In the genomic region with DNA sequence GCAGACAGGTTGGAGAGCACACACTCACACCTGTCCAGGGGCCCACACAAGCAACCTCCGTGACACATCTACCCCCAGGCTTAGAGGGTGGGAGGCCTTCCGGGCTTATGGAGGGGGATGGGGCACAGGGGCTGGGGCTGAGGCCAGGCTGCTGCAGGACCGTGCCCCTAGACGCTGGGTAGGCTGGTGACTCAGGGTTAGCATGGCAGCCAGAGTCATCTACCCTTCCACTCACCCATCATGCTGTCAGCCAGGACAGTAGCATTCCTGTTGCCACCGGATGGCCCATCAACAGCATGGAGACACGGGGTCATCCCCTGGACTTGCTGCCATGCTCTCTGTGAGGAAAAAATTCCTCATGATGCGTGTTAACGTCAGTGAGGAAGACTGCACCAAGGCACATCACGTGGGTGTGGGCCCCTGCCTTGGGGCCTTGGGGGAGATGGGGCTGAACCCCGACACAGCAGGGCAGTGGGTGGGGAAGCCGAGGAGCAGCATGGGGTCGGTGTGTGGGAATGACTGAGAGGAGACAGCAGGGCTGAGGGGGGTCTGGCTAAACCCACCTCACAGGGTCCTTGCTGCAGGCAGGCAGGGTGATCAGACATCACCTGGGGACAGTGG, we compare ENCODE assay signal across 17 cellular contexts. TPM values are rescaled to one million over a fixed set of nuclear protein-coding genes. Genes with fewer than 3 reads are reported as not detected.
DNase-seq lines count a peak whose midpoint lies in the region; ATAC-seq and TF ChIP-seq lines count a peak whose summit lies in the region.
"Had no signal": no experiment of that assay in that cellular context is flagged by ENCODE, and none has a peak within 500 bp of the region (broad histone marks: within the 10 kb centered on the region; RNA-seq: fewer than 3 reads in every experiment).

No MANE protein-coding gene starts in this region.

- H3K9me3 ChIP-seq in ascending aorta (no peaks in the 10 kb centered on the region), lower lobe of right lung (no peaks in the 10 kb centered on the region)
- H3K9me3 ChIP-seq: mucosa of descending colon had no signal

- H3K4me3 ChIP-seq in ascending aorta (no peak overlapping the region), lower lobe of right lung (no peak overlapping the region)
- H3K4me3 ChIP-seq: GM12878, mucosa of descending colon had no signal

- TF ChIP-seq CTCF in ascending aorta (IDR thresholded peaks at IDR 0.05) (no peak), lower lobe of right lung (IDR thresholded peaks at IDR 0.05) (no peak), RWPE1 (conservative IDR thresholded peaks at IDR 0.05; ENCODE audit: low read depth) (no peak)

- DNase-seq in stimulated activated naive CD8-positive, alpha-beta T cell treated with anti-CD3 and anti-CD28 coated beads, Interleukin-15, Interleukin-2, amounts not matched to agents 100 U/mL and 50 U/mL, for 24 hours: peak; percentile 2
- no peak for DNase-seq in stimulated activated naive CD8-positive, alpha-beta T cell treated with anti-CD3 and anti-CD28 coated beads, Interleukin-15, amount 100 ng/mL, for 72 hours
- peak; percentile 3 to 53 for DNase-seq in ascending aorta (ENCODE audit: low spot score in 2 of 2)
- peak; percentile 22 for DNase-seq in lower lobe of right lung
- no peak for DNase-seq in ACHN
- DNase-seq in RWPE1 (ENCODE audit: low spot score): no peak
- no peak for DNase-seq in occipital lobe (lab: John Stamatoyannopoulos, UW)
- DNase-seq in NCI-H1930 (lab: John Stamatoyannopoulos, UW): no peak
- DNase-seq: amniotic stem cell; DND-41; NCI-H1105 treated with DMSO at 0.1 percent for 48 hours; NCI-H524; PC-3; stimulated activated naive CD4-positive, alpha-beta T cell had no signal

- H3K27me3 Mint-ChIP-seq in stimulated activated naive CD8-positive, alpha-beta T cell treated with anti-CD3 and anti-CD28 coated beads, Interleukin-15, amount 100 ng/mL, for 72 hours: no peaks in the 10 kb centered on the region
- H3K27me3 Mint-ChIP-seq: dendritic cell treated with granulocyte-macrophage colony-stimulating factor and Interleukin-4, amounts not matched to agents 40 ng/mL and 50 ng/mL, for 4 days had no signal

- H3K4me3 Mint-ChIP-seq in stimulated activated naive CD8-positive, alpha-beta T cell treated with anti-CD3 and anti-CD28 coated beads, Interleukin-15, amount 100 ng/mL, for 72 hours: no peak overlapping the region
- H3K4me3 Mint-ChIP-seq: dendritic cell treated with granulocyte-macrophage colony-stimulating factor and Interleukin-4, amounts not matched to agents 40 ng/mL and 50 ng/mL, for 4 days had no signal

- no peaks in the 10 kb centered on the region for H3K27me3 ChIP-seq in ascending aorta
- no peaks in the 10 kb centered on the region for H3K27me3 ChIP-seq in lower lobe of right lung (ENCODE audit: low read depth)

- peaks cover 21% of the 10 kb centered on the region for H3K4me1 Mint-ChIP-seq in stimulated activated naive CD8-positive, alpha-beta T cell treated with anti-CD3 and anti-CD28 coated beads, Interleukin-15, amount 100 ng/mL, for 72 hours

- H3K27ac ChIP-seq in ascending aorta: no peak overlapping the region
- no peak overlapping the region for H3K27ac ChIP-seq in lower lobe of right lung
- no peak overlapping the region; the same call in 1 of the 2 replicates for H3K27ac ChIP-seq in RWPE1

- H3K9me3 Mint-ChIP-seq in stimulated activated naive CD8-positive, alpha-beta T cell treated with anti-CD3 and anti-CD28 coated beads, Interleukin-15, amount 100 ng/mL, for 72 hours: no peaks in the 10 kb centered on the region
- H3K9me3 Mint-ChIP-seq: dendritic cell treated with granulocyte-macrophage colony-stimulating factor and Interleukin-4, amounts not matched to agents 40 ng/mL and 50 ng/mL, for 4 days had no signal

- in situ Hi-C loops in ACHN (cut with HindIII; ENCODE audit: low pct_ligation_motif_present, low pct_unique_long_range_greater_than_20kb, low sequenced_read_pairs): no loop called here

- H3K27ac Mint-ChIP-seq in stimulated activated naive CD8-positive, alpha-beta T cell treated with anti-CD3 and anti-CD28 coated beads, Interleukin-15, amount 100 ng/mL, for 72 hours: no peak overlapping the region
- H3K27ac Mint-ChIP-seq: dendritic cell treated with granulocyte-macrophage colony-stimulating factor and Interleukin-4, amounts not matched to agents 40 ng/mL and 50 ng/mL, for 4 days had no signal

- CTCF ChIA-PET in RWPE1 (lab: Yijun Ruan, JAX): no interaction called here

- no peak for ATAC-seq in stimulated activated naive CD8-positive, alpha-beta T cell treated with anti-CD3 and anti-CD28 coated beads, Interleukin-15, Interleukin-2, amounts not matched to agents 100 U/mL and 50 U/mL, for 24 hours
- ATAC-seq in stimulated activated naive CD8-positive, alpha-beta T cell treated with anti-CD3 and anti-CD28 coated beads, Interleukin-15, amount 100 ng/mL, for 72 hours: no peak
- no peak for ATAC-seq in lower lobe of right lung
- ATAC-seq: GM12878, mucosa of descending colon, PC-3 had no signal

- POLR2A ChIA-PET in RWPE1 (lab: Yijun Ruan, JAX; ENCODE audit: low non-redundant PET): no interaction called here

- H3K4me1 ChIP-seq in ascending aorta (no peaks in the 10 kb centered on the region), lower lobe of right lung (no peaks in the 10 kb centered on the region)

- H3K36me3 ChIP-seq in ascending aorta: no peaks in the 10 kb centered on the region
- no peaks in the 10 kb centered on the region for H3K36me3 ChIP-seq in lower lobe of right lung

- intact Hi-C loops in ascending aorta (cut with DNase I): no loop called here
- intact Hi-C loops in lower lobe of right lung (cut with DNase I): no loop called here

RNA-seq across cellular contexts. Expression of a gene that starts 52.8 kb away (rescaled TPM):
- total RNA-seq in ascending aorta: 0.96 TPM
- total RNA-seq in lower lobe of right lung: 7.0 TPM
- 1.9 TPM for total RNA-seq in occipital lobe
- total RNA-seq: GM12878 had no signal

Comparison
In these comparisons a context has a peak if more than half of its experiments do, and no peak if none do; other contexts are left out.
1. DNase-seq: peak in stimulated activated naive CD8-positive, alpha-beta T cell treated with anti-CD3 and anti-CD28 coated beads, Interleukin-15, Interleukin-2, amounts not matched to agents 100 U/mL and 50 U/mL, for 24 hours (single experiment), ascending aorta (2 of 2) and lower lobe of right lung (single experiment); none in stimulated activated naive CD8-positive, alpha-beta T cell treated with anti-CD3 and anti-CD28 coated beads, Interleukin-15, amount 100 ng/mL, for 72 hours (0 of 2), ACHN (single experiment), RWPE1 (single experiment), occipital lobe (single experiment) and NCI-H1930 (0 of 2).